11 cellular contexts compared by ENCODE assay signal in the genomic region with DNA sequence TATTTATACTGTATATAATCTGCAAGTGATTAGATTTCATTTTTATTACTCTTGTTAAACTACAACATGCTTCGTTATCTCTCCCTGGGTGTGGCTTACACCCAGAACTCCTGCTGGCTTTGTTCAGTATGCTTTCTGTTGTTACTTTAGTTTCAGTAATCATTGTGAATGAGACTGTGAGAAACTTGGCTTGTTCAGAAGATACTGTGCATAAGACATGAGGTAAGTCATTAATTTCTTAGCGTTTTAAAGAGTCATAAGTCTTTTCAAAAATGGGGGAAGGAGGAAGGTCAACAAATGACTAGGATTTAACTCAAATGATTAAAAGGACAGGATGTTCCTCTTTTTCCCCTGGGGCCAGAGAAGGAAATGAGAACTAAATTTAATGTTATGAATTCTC. TPM values are rescaled to one million over a fixed set of nuclear protein-coding genes. Genes with fewer than 3 reads are reported as not detected.
DNase-seq lines count a peak whose midpoint lies in the region; ATAC-seq and TF ChIP-seq lines count a peak whose summit lies in the region.
"Had no signal": no experiment of that assay in that cellular context is flagged by ENCODE, and none has a peak within 500 bp of the region (broad histone marks: within the 10 kb centered on the region; RNA-seq: fewer than 3 reads in every experiment).

No MANE protein-coding gene starts in this region.

- H3K4me1 ChIP-seq in Caco-2 = peaks cover 92% of the 10 kb centered on the region

- no peaks in the 10 kb centered on the region for H3K36me3 ChIP-seq in Caco-2 (ENCODE audit: control insufficient read depth, insufficient read depth, low read length)

- peak overlapping the region; percentile 28 for H3K4me3 ChIP-seq in Caco-2 (ENCODE audit: low read depth, low read length)
- no peak overlapping the region for H3K4me3 ChIP-seq in fibroblast of the aortic adventitia (ENCODE audit: low read depth, low read length)

- peak overlapping the region; percentile 73 for H3K4me3 Mint-ChIP-seq in Caco-2 (ENCODE audit: unreplicated experiment)
- H3K4me3 Mint-ChIP-seq: stimulated activated naive CD8-positive, alpha-beta T cell treated with anti-CD3 and anti-CD28 coated beads, Interleukin-15, Interleukin-2, amounts not matched to agents 100 ng/mL and 50 ng/mL, for 24 hours had no signal

- intact Hi-C loops in Caco-2 (cut with micrococcal nuclease; ENCODE audit: unreplicated experiment) = loop anchor here (10.0 kb wide), 1 partner anchor 1401 kb away; no protein-coding TSS in a partner anchor

- no peak for DNase-seq in Caco-2
- DNase-seq in KBM-7 = peak; percentile 50
- DNase-seq in fibroblast of the aortic adventitia (ENCODE audit: low read depth) = peak; percentile 62
- DNase-seq in HPDE6-E6E7 (ENCODE audit: extremely low spot score) = no peak
- DNase-seq in NCI-H128 (lab: John Stamatoyannopoulos, UW; ENCODE audit: unreplicated experiment) = no peak
- DNase-seq in caudate nucleus (lab: John Stamatoyannopoulos, UW) = no peak
- DNase-seq in stimulated activated CD4-positive, alpha-beta T cell treated with anti-CD3 and anti-CD28 coated beads, Interleukin-4, amount 100 ng/mL, for 24 hours = no peak
- DNase-seq: activated effector memory CD4-positive, alpha-beta T cell treated with Interleukin-2 at 50 U/mL for 16 hours; NCI-H1436 had no signal

- POLR2A ChIA-PET in Caco-2 (lab: Charles Lee) = interaction anchor here (1.3 kb wide), 1 partner anchor 11 kb away, joined by 6 read pairs; a partner anchor contains a TSS

- peaks cover 4% of the 10 kb centered on the region for H3K9me3 ChIP-seq in Caco-2

- no peaks in the 10 kb centered on the region for H3K27me3 Mint-ChIP-seq in Caco-2 (ENCODE audit: insufficient read depth, unreplicated experiment)
- H3K27me3 Mint-ChIP-seq: stimulated activated naive CD8-positive, alpha-beta T cell treated with anti-CD3 and anti-CD28 coated beads, Interleukin-15, Interleukin-2, amounts not matched to agents 100 ng/mL and 50 ng/mL, for 24 hours had no signal

- in situ Hi-C loops in KBM-7 (cut with MboI; ENCODE audit: low pct_unique_long_range_greater_than_20kb, low sequenced_read_pairs) = no loop called here

- H3K9me3 Mint-ChIP-seq in Caco-2 (ENCODE audit: unreplicated experiment) = no peaks in the 10 kb centered on the region
- H3K9me3 Mint-ChIP-seq: stimulated activated naive CD8-positive, alpha-beta T cell treated with anti-CD3 and anti-CD28 coated beads, Interleukin-15, Interleukin-2, amounts not matched to agents 100 ng/mL and 50 ng/mL, for 24 hours had no signal

- H3K36me3 Mint-ChIP-seq in Caco-2 (ENCODE audit: insufficient read depth, unreplicated experiment) = no peaks in the 10 kb centered on the region

- BruUV-seq in Caco-2 (replicated peaks; lab: Mats Ljungman, UMichigan) = TSS peak; percentile 82

- H3K27ac Mint-ChIP-seq in Caco-2 (ENCODE audit: unreplicated experiment) = peak overlapping the region; percentile 82
- H3K27ac Mint-ChIP-seq: stimulated activated naive CD8-positive, alpha-beta T cell treated with anti-CD3 and anti-CD28 coated beads, Interleukin-15, Interleukin-2, amounts not matched to agents 100 ng/mL and 50 ng/mL, for 24 hours had no signal

- H3K27ac ChIP-seq in caudate nucleus (ENCODE audit: low read depth, low read length) = no peak overlapping the region

- peaks cover 54% of the 10 kb centered on the region for H3K4me1 Mint-ChIP-seq in Caco-2 (ENCODE audit: low read depth, unreplicated experiment)

- CTCF ChIA-PET in Caco-2 (lab: Charles Lee) = interaction anchor here (0.9 to 1.0 kb wide), 2 partner anchors 11 to 112 kb away, joined by 3 to 4 read pairs; a partner anchor contains a TSS

- TF ChIP-seq CTCF in Caco-2 (IDR thresholded peaks at IDR 0.05; ENCODE audit: insufficient read depth in 1 of 2, low read depth in 1 of 2, low read length in 1 of 2, severe bottlenecking in 1 of 2, unreplicated experiment in 1 of 2) (no peak), fibroblast of the aortic adventitia (IDR thresholded peaks at IDR 0.05; ENCODE audit: insufficient read depth, low read length) (no peak)

- H3K27me3 ChIP-seq in Caco-2 (replicated peaks; ENCODE audit: control insufficient read depth, insufficient read depth, low read length) = no peaks in the 10 kb centered on the region

- peak; percentile 74 for ATAC-seq in GM21619 (IDR thresholded peaks at IDR 0.05; ENCODE audit: unreplicated experiment)

RNA-seq across cellular contexts. Expression of a gene that starts 11.6 kb away (rescaled TPM):
- total RNA-seq in Caco-2 (2022) (236 and 264 TPM in 2 replicates), fibroblast of the aortic adventitia (ENCODE audit: low replicate concordance) (127 and 524 TPM in 2 replicates)

Comparison
In these comparisons a context has a peak if more than half of its experiments do, and no peak if none do; other contexts are left out.
1. DNase-seq: peak in KBM-7 (single experiment) and fibroblast of the aortic adventitia (single experiment); none in Caco-2 (0 of 2), HPDE6-E6E7 (single experiment), NCI-H128 (single experiment), caudate nucleus (0 of 61) and stimulated activated CD4-positive, alpha-beta T cell treated with anti-CD3 and anti-CD28 coated beads, Interleukin-4, amount 100 ng/mL, for 24 hours (single experiment).